In genomic region chr2:69998761-69999160, GRCh38 we compare ENCODE assay signal across 19 cellular contexts. TPM values are rescaled to one million over a fixed set of nuclear protein-coding genes. Genes with fewer than 3 reads are reported as not detected.
"Had no signal": no experiment of that assay in that cellular context is flagged by ENCODE, and none has a peak within 500 bp of the region (broad histone marks: within the 10 kb centered on the region; RNA-seq: fewer than 3 reads in every experiment).

No MANE protein-coding gene starts in this region.

- ATAC-seq: activated T-cell treated with anti-CD3 and anti-CD28 coated beads, Interleukin-2, amount 50 U/mL, for 72 hours; left lobe of liver; stimulated activated naive B cell treated with anti-CD40 and anti-IgM and Interleukin-4, amounts not matched to agents 10 μg/mL and 1 μg/mL and 100 μg/mL, for 72 hours had no signal

- H3K9me3 ChIP-seq: tibial nerve had no signal

- H3K27me3 Mint-ChIP-seq: activated CD4-positive, alpha-beta memory T cell treated with anti-CD3 and anti-CD28 coated beads, Interleukin-2, amount 10 ng/mL, durations not matched to agents 7 days and 5 days; activated naive CD8-positive, alpha-beta T cell treated with anti-CD3 and anti-CD28 coated beads for 36 hours; stimulated activated naive B cell treated with anti-CD40 and anti-IgM and Interleukin-4, amounts not matched to agents 10 μg/mL and 1 μg/mL and 100 μg/mL, for 72 hours had no signal

- DNase-seq: activated CD4-positive, alpha-beta memory T cell treated with anti-CD3 and anti-CD28 coated beads, Interleukin-2, amount 10 ng/mL, durations not matched to agents 7 days and 5 days; activated CD4-positive, alpha-beta T cell treated with anti-CD3 and anti-CD28 coated beads for 48 hours; activated CD4-positive, CD25-positive, alpha-beta regulatory T cell; activated naive CD4-positive, alpha-beta T cell; activated naive CD8-positive, alpha-beta T cell treated with anti-CD3 and anti-CD28 coated beads for 36 hours; activated T-cell treated with anti-CD3 and anti-CD28 coated beads, Interleukin-2, amount 50 U/mL, for 72 hours; amniotic stem cell; effector memory CD4-positive, alpha-beta T cell; foreskin fibroblast; islet precursor cell; nephron progenitor cell; occipital lobe; stimulated activated naive B cell treated with anti-CD40 and anti-IgM and Interleukin-4, amounts not matched to agents 10 μg/mL and 1 μg/mL and 100 μg/mL, for 72 hours; T-helper 1 cell; T-helper 9 cell had no signal

- H3K79me2 ChIP-seq: hepatocyte had no signal

- H3K9me3 Mint-ChIP-seq: activated CD4-positive, alpha-beta memory T cell treated with anti-CD3 and anti-CD28 coated beads, Interleukin-2, amount 10 ng/mL, durations not matched to agents 7 days and 5 days; activated naive CD8-positive, alpha-beta T cell treated with anti-CD3 and anti-CD28 coated beads for 36 hours; activated T-cell treated with anti-CD3 and anti-CD28 coated beads, Interleukin-2, amount 50 U/mL, for 72 hours; nephron progenitor cell; stimulated activated naive B cell treated with anti-CD40 and anti-IgM and Interleukin-4, amounts not matched to agents 10 μg/mL and 1 μg/mL and 100 μg/mL, for 72 hours had no signal

- H3K27ac ChIP-seq: hepatocyte, tibial nerve had no signal

- H3K4me3 Mint-ChIP-seq: activated CD4-positive, alpha-beta memory T cell treated with anti-CD3 and anti-CD28 coated beads, Interleukin-2, amount 10 ng/mL, durations not matched to agents 7 days and 5 days; activated naive CD8-positive, alpha-beta T cell treated with anti-CD3 and anti-CD28 coated beads for 36 hours; activated T-cell treated with anti-CD3 and anti-CD28 coated beads, Interleukin-2, amount 50 U/mL, for 72 hours; nephron progenitor cell; stimulated activated naive B cell treated with anti-CD40 and anti-IgM and Interleukin-4, amounts not matched to agents 10 μg/mL and 1 μg/mL and 100 μg/mL, for 72 hours had no signal

- H2AFZ ChIP-seq: hepatocyte had no signal

- H3K4me1 ChIP-seq: tibial nerve had no signal

- H3K4me3 ChIP-seq: hepatocyte, lung, tibial nerve had no signal

- H3K4me2 ChIP-seq: hepatocyte had no signal

- H3K27me3 ChIP-seq: hepatocyte, tibial nerve had no signal

- H3K27ac Mint-ChIP-seq: activated CD4-positive, alpha-beta memory T cell treated with anti-CD3 and anti-CD28 coated beads, Interleukin-2, amount 10 ng/mL, durations not matched to agents 7 days and 5 days; activated naive CD8-positive, alpha-beta T cell treated with anti-CD3 and anti-CD28 coated beads for 36 hours; activated T-cell treated with anti-CD3 and anti-CD28 coated beads, Interleukin-2, amount 50 U/mL, for 72 hours; stimulated activated naive B cell treated with anti-CD40 and anti-IgM and Interleukin-4, amounts not matched to agents 10 μg/mL and 1 μg/mL and 100 μg/mL, for 72 hours had no signal

RNA-seq across cellular contexts. Expression of gene ASPRV1, which starts 37.3 kb away (rescaled TPM):
- polyA plus RNA-seq: hepatocyte had no signal
